Comparison of ENCODE assay signal across 9 cellular contexts in genomic region chr9:109098221-109098959, GRCh38. TPM values are rescaled to one million over a fixed set of nuclear protein-coding genes. Genes with fewer than 3 reads are reported as not detected.
DNase-seq lines count a peak whose midpoint lies in the region; ATAC-seq, FAIRE-seq and TF ChIP-seq lines count a peak whose summit lies in the region.
"Had no signal": no experiment of that assay in that cellular context is flagged by ENCODE, and none has a peak within 500 bp of the region (broad histone marks: within the 10 kb centered on the region; RNA-seq: fewer than 3 reads in every experiment).

No MANE protein-coding gene starts in this region.

- H3K27ac ChIP-seq in K562 (ENCODE audit: extremely low read depth, low read depth, low read length) (peak overlapping the region; percentile 62), tibial artery (peak overlapping the region; percentile 12 to 29)

- CTCF ChIA-PET in K562 (lab: Yijun Ruan, JAX; ENCODE audit: low intra/inter-chr PET ratio), result no interaction called here

- TF ChIP-seq POLR2A in K562 (conservative IDR thresholded peaks at IDR 0.05), result no peak

- DNase-seq in NCI-H1105 treated with DMSO at 0.1 percent for 48 hours (lab: John Stamatoyannopoulos, UW), result peak; percentile 66
- DNase-seq in NCI-H1105 (lab: John Stamatoyannopoulos, UW), result no peak
- DNase-seq in LoVo (ENCODE audit: low spot score), result peak; percentile 37
- peak; percentile 24 to 61 (median 34) for DNase-seq in K562 (ENCODE audit: extremely low read depth in 1 of 4, low spot score in 3 of 4)
- DNase-seq in kidney glomerular epithelial cell (lab: John Stamatoyannopoulos, UW), result peak; percentile 74
- DNase-seq in tibial artery, result no peak
- DNase-seq in KBM-7, result no peak
- DNase-seq in GM10266 (ENCODE audit: extremely low spot score), result no peak

- peak; percentile 89 for FAIRE-seq in K562 (lab: Jason Lieb, UNC)
- FAIRE-seq: A204.1 had no signal

- H3K9ac ChIP-seq in K562 (ENCODE audit: insufficient read depth in 1 of 2, low read depth in 2 of 2, low read length in 2 of 2), result peak overlapping the region in 1 of 2 experiments; percentile 35; a peak in 1 of 4 replicates

- TF ChIP-seq CTCF in K562 (IDR thresholded peaks at IDR 0.05 in 2 of 3, conservative IDR thresholded peaks at IDR 0.05 in 1 of 3; ENCODE audit: insufficient read depth in 2 of 3, low read depth in 1 of 3, low read length in 3 of 3) (peak in 2 of 3 experiments; percentile 50 to 54; a peak in 5 of 6 replicates), tibial artery (IDR thresholded peaks at IDR 0.05) (peak; percentile 14 to 23), GM10266 (IDR thresholded peaks at IDR 0.05; ENCODE audit: control insufficient read depth, insufficient read depth, low read depth, missing control alignments) (no peak)

- no peak overlapping the region for H2AFZ ChIP-seq in K562 (ENCODE audit: low read depth, low read length)

- peaks cover 97% of the 10 kb centered on the region for H3K79me2 ChIP-seq in K562 (ENCODE audit: control insufficient read depth, insufficient read depth, low read length)

- intact Hi-C loops in K562 (cut with micrococcal nuclease), result loop anchor here (1.0 to 5.0 kb wide), 2 partner anchors 36 to 84 kb away; no protein-coding TSS in a partner anchor
- intact Hi-C loops in tibial artery (cut with DNase I; ENCODE audit: low total_unique reads), result no loop called here

- no TSS peak for BruUV-seq in K562 (replicated peaks; lab: Mats Ljungman, UMichigan)

- H3K36me3 ChIP-seq in K562 (ENCODE audit: control insufficient read depth, insufficient read depth, low read length) (peaks cover 83% of the 10 kb centered on the region), tibial artery (peaks cover 0 to 1% (median under 1%) of the 10 kb centered on the region in 3 donors)

- in situ Hi-C loops in K562 (cut with MboI) (no loop called here), KBM-7 (cut with MboI; ENCODE audit: low pct_unique_long_range_greater_than_20kb, low sequenced_read_pairs) (no loop called here)

- no peaks in the 10 kb centered on the region for H3K9me1 ChIP-seq in K562 (ENCODE audit: control insufficient read depth, insufficient read depth, low read length)

- H3K4me3 ChIP-seq in K562, result no peak overlapping the region
- no peak overlapping the region for H3K4me3 ChIP-seq in tibial artery

- peak; percentile 87 for ATAC-seq in K562

- peak; percentile 19 to 59; a peak in 3 of 4 replicates for TF ChIP-seq RAD21 in K562 (CRISPR knock-in tag; conservative IDR thresholded peaks at IDR 0.05 in 1 of 2, IDR thresholded peaks at IDR 0.05 in 1 of 2)

- POLR2A ChIA-PET in K562 (lab: Yijun Ruan, JAX), result interaction anchor here (1.3 to 2.0 kb wide), 2 partner anchors 9 to 11 kb away, joined by 4 to 8 read pairs; no protein-coding TSS in a partner anchor

- TF ChIP-seq EP300 in K562 (IDR thresholded peaks at IDR 0.05; ENCODE audit: low read length), result 0 out of 2 replicates have a peak, but pooled peaks have one; percentile 18

- H4K20me1 ChIP-seq in K562 (replicated peaks; ENCODE audit: control insufficient read depth, insufficient read depth, low read length), result no peaks in the 10 kb centered on the region

- no peaks in the 10 kb centered on the region for H3K27me3 ChIP-seq in K562 (ENCODE audit: control insufficient read depth in 2 of 2, insufficient read depth in 2 of 2, low read length in 2 of 2)
- H3K27me3 ChIP-seq in tibial artery, result no peaks in the 10 kb centered on the region

- H3K4me2 ChIP-seq in K562 (ENCODE audit: insufficient read depth, low read length), result peak overlapping the region; percentile 14

- H3K9me3 ChIP-seq in K562 (replicated peaks; ENCODE audit: control insufficient read depth, insufficient read depth, low read depth, low read length) (no peaks in the 10 kb centered on the region; the same call in 1 of the 2 replicates), tibial artery (no peaks in the 10 kb centered on the region)

- WGBS in K562 (ENCODE audit: insufficient coverage, low coverage, missing lambda C conversion rate), result 25% methylated on average over 3 of the region's 3 CpGs

- H3K4me1 ChIP-seq in K562 (replicated peaks in 1 of 2; ENCODE audit: control insufficient read depth in 2 of 2, insufficient read depth in 2 of 2, low read length in 2 of 2), result peaks cover 0 to 31% of the 10 kb centered on the region in 2 experiments; a peak in 4 of 5 replicates
- H3K4me1 ChIP-seq in tibial artery, result peaks cover 0 to 59% (median 33%) of the 10 kb centered on the region in 4 donors

TF ChIP-seq in K562, 482 proteins besides CTCF, POLR2A, EP300 and RAD21 (continues in another document):
- peak; percentile 95 for TF ChIP-seq NFE2 (IDR thresholded peaks at IDR 0.05; ENCODE audit: low read depth)
- TF ChIP-seq, protein P1, sequence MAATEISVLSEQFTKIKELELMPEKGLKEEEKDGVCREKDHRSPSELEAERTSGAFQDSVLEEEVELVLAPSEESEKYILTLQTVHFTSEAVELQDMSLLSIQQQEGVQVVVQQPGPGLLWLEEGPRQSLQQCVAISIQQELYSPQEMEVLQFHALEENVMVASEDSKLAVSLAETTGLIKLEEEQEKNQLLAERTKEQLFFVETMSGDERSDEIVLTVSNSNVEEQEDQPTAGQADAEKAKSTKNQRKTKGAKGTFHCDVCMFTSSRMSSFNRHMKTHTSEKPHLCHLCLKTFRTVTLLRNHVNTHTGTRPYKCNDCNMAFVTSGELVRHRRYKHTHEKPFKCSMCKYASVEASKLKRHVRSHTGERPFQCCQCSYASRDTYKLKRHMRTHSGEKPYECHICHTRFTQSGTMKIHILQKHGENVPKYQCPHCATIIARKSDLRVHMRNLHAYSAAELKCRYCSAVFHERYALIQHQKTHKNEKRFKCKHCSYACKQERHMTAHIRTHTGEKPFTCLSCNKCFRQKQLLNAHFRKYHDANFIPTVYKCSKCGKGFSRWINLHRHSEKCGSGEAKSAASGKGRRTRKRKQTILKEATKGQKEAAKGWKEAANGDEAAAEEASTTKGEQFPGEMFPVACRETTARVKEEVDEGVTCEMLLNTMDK (IDR thresholded peaks at IDR 0.05; ENCODE audit: borderline replicate concordance, insufficient read depth, low read depth, low read length, poor library complexity, severe bottlenecking), result no peak
- TF ChIP-seq NFE2L1 (tag; IDR thresholded peaks at IDR 0.05; ENCODE audit: borderline replicate concordance, low read depth), result peak; percentile 95
- TF ChIP-seq BACH1 (tag; IDR thresholded peaks at IDR 0.05), result peak; percentile 87; the same call in 1 of the 2 replicates
- no peak for TF ChIP-seq ZSCAN32 (CRISPR knock-in tag; IDR thresholded peaks at IDR 0.05)
- no peak for TF ChIP-seq NFYB (IDR thresholded peaks at IDR 0.05; ENCODE audit: extremely low read depth, insufficient read length)
- TF ChIP-seq, protein P2, sequence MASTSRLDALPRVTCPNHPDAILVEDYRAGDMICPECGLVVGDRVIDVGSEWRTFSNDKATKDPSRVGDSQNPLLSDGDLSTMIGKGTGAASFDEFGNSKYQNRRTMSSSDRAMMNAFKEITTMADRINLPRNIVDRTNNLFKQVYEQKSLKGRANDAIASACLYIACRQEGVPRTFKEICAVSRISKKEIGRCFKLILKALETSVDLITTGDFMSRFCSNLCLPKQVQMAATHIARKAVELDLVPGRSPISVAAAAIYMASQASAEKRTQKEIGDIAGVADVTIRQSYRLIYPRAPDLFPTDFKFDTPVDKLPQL (IDR thresholded peaks at IDR 0.05; ENCODE audit: extremely low read depth, insufficient read length), result no peak
- no peak for TF ChIP-seq SLC30A9 (CRISPR knock-in tag; IDR thresholded peaks at IDR 0.05)
- peak; percentile 68 for TF ChIP-seq SMARCA4 (IDR thresholded peaks at IDR 0.05)
- peak; percentile 95 for TF ChIP-seq MAFF (IDR thresholded peaks at IDR 0.05; ENCODE audit: low read length)
- peak; percentile 98 for TF ChIP-seq MAFG (tag; conservative IDR thresholded peaks at IDR 0.05)
- TF ChIP-seq HMG20A (CRISPR knock-in tag; conservative IDR thresholded peaks at IDR 0.05), result no peak
- no peak for TF ChIP-seq RBM14 (IDR thresholded peaks at IDR 0.05; ENCODE audit: borderline replicate concordance, insufficient read depth, low read depth, low read length)
- no peak for TF ChIP-seq HOXB6 (CRISPR knock-in tag; IDR thresholded peaks at IDR 0.05; ENCODE audit: borderline replicate concordance)

RNA-seq across cellular contexts. Expression of gene TMEM245, which starts 21.4 kb away (rescaled TPM):
- total RNA-seq in K562 (2011; cell fraction: chromatin; rRNA removed; ENCODE audit: low replicate concordance), result 63.8 and 96.7 TPM in 2 replicates
- total RNA-seq in K562 (2011; cell fraction: nucleolus; rRNA removed), result 45.0 and 54.9 TPM in 2 replicates
- 78.2 and 94.0 TPM in 2 replicates for total RNA-seq in K562 (2011; cell fraction: nucleoplasm; rRNA removed)
- 13.9 and 15.1 TPM in 2 replicates for total RNA-seq in K562 (2014; rRNA removed)
- total RNA-seq in K562 (2014; rRNA removed; fragmentation: Illumina TruSeq; extraction: Trizol), result 30.5 and 32.8 TPM in 2 replicates
- 29.3 and 31.1 TPM in 2 replicates for total RNA-seq in K562 (2015; rRNA removed; fragmentation: Illumina TruSeq; extraction: Trizol)
- total RNA-seq in K562 (2021), result 24.3 and 26.9 TPM in 2 replicates
- 34.9 and 43.2 TPM in 2 replicates for polyA plus RNA-seq in K562 (2011; rRNA removed)
- 28.7 and 45.6 TPM in 2 replicates for polyA plus RNA-seq in K562 (2011; cell fraction: cytosol; rRNA removed)
- polyA plus RNA-seq in K562 (2011; cell fraction: nucleus; rRNA removed), result 31.8 and 33.1 TPM in 2 replicates
- 18.4 and 21.3 TPM in 2 replicates for polyA plus RNA-seq in K562 (2012)
- polyA plus RNA-seq in K562 (2014; fragmentation: Illumina TruSeq; extraction: Trizol), result 26.0 and 33.7 TPM in 2 replicates
- 10 to 100 TPM in 1 of 2 experiments, 1 to 10 TPM in 1; 8.5 to 12.1 TPM for polyA plus RNA-seq in K562 (2014; fragmentation: Nextera tagmentation; extraction: Ambion mirVana)
- polyA plus RNA-seq in K562 (2014; rRNA removed), result 15.8 and 16.6 TPM in 2 replicates
- polyA minus RNA-seq in K562 (2011; rRNA and poly(A)+ RNA removed), result 100 and 105 TPM in 2 replicates
- 25.8 and 36.3 TPM in 2 replicates for polyA minus RNA-seq in K562 (2011; cell fraction: cytosol; rRNA and poly(A)+ RNA removed)
- 44.7 and 68.2 TPM in 2 replicates for polyA minus RNA-seq in K562 (2011; cell fraction: nucleus; rRNA and poly(A)+ RNA removed)

Comparison
In these comparisons a context has a peak if more than half of its experiments do, and no peak if none do; other contexts are left out.
1. DNase-seq: peak in NCI-H1105 treated with DMSO at 0.1 percent for 48 hours (single experiment), LoVo (single experiment), K562 (4 of 4) and kidney glomerular epithelial cell (single experiment); none in NCI-H1105 (single experiment), tibial artery (0 of 2), KBM-7 (single experiment) and GM10266 (single experiment).